In the genomic region with DNA sequence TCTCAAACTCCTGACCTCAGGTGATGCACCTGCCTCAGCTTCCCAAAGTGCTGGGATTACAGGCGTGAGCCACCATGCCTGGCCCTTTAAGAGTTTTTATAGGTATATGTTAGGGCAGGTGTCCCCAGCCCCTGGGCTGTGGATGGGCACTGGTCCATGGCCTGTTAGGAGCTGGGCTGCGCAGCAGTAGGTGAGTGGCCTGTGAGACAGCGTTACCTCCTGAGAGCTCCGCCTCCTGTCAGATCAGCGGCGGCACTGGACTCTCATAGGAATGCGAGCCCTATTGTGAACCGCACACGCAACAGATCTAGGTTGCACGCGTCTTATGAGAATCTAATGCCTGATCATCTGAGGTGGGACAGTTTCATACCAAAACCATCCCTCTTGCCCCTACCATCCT, we compare ENCODE assay signal across 24 cellular contexts.
"Had no signal": no experiment of that assay in that cellular context is flagged by ENCODE, and none has a peak within 500 bp of the region (broad histone marks: within the 10 kb centered on the region; RNA-seq: fewer than 3 reads in every experiment).

No MANE protein-coding gene starts in this region.

- H3K4me3 ChIP-seq: MG63, PC-9, Peyer's patch, SJCRH30 had no signal

- H3K27ac ChIP-seq: PC-9, Peyer's patch, SJCRH30 had no signal

- H3K9me3 ChIP-seq: MG63, Peyer's patch, SJCRH30 had no signal

- H3K27me3 ChIP-seq: MG63, Peyer's patch, SJCRH30 had no signal

- H2AFZ ChIP-seq: PC-9 had no signal

- H3K4me2 ChIP-seq: PC-9 had no signal

- H3K4me1 ChIP-seq: Peyer's patch, SJCRH30 had no signal

- H3K36me3 ChIP-seq: MG63, Peyer's patch, SJCRH30 had no signal

- DNase-seq: IMR-90, Karpas-422, KG1, MG63, NCI-H1092, NCI-H1105 treated with DMSO at 0.1 percent for 48 hours, NCI-H1417 treated with DMSO at 0.1 percent for 48 hours, NCI-H146, NCI-H1694 treated with DMSO at 0.1 percent for 48 hours, NCI-H1930, NCI-H2081, NCI-H2107, NCI-H2171, NCI-H226, NCI-H446, NCI-H510A, NCI-H524 treated with DMSO at 0.1 percent for 48 hours, NCI-H69, NCI-H774, OCI-M1, PC-9, SHP77 treated with DMSO at 0.1 percent for 48 hours, SJCRH30 had no signal
